In genomic region chr7:30596721-30597120, GRCh38 we compare ENCODE assay signal across 9 cellular contexts. TPM values are rescaled to one million over a fixed set of nuclear protein-coding genes. Genes with fewer than 3 reads are reported as not detected.
A peak's percentile ranks its signal among the peaks of the same experiment; 100 is the strongest.
DNase-seq lines count a peak whose midpoint lies in the region; ATAC-seq and TF ChIP-seq lines count a peak whose summit lies in the region.
"Had no signal": no experiment of that assay in that cellular context is flagged by ENCODE, and none has a peak within 500 bp of the region (broad histone marks: within the 10 kb centered on the region; RNA-seq: fewer than 3 reads in every experiment).

No MANE protein-coding gene starts in this region.

- WGBS in adrenal gland, 4 donors = 85 to 93% (median 89%) methylated on average over 3 of the region's 3 CpGs

- no peak for TF ChIP-seq CTCF in MM.1S (IDR thresholded peaks at IDR 0.05; ENCODE audit: low read length)
- no peak for TF ChIP-seq CTCF in coronary artery (IDR thresholded peaks at IDR 0.05)
- TF ChIP-seq CTCF in nephron (IDR thresholded peaks at IDR 0.05; ENCODE audit: unreplicated experiment in 3 of 3) = no peak
- no peak for TF ChIP-seq CTCF in adrenal gland (IDR thresholded peaks at IDR 0.05)

- H3K79me2 ChIP-seq in MM.1S (ENCODE audit: low read length) = peaks cover 87% of the 10 kb centered on the region

- peak; percentile 55 for DNase-seq in ELR (ENCODE audit: low read depth)
- no peak for DNase-seq in MM.1S
- no peak for DNase-seq in coronary artery (ENCODE audit: low spot score)
- DNase-seq in adrenal gland = no peak
- DNase-seq in effector CD4-positive, alpha-beta T cell = no peak
- no peak for DNase-seq in NCI-H2227 (lab: John Stamatoyannopoulos, UW; ENCODE audit: unreplicated experiment)
- DNase-seq: NCI-H1930 had no signal

- no peak for ATAC-seq in GM18502 (IDR thresholded peaks at IDR 0.05; ENCODE audit: poor library complexity, unreplicated experiment)

- no peaks in the 10 kb centered on the region for H3K9me3 Mint-ChIP-seq in nephron

- H2AFZ ChIP-seq in MM.1S (ENCODE audit: low read length) = no peak overlapping the region

- H3K27me3 ChIP-seq in MM.1S (replicated peaks; ENCODE audit: insufficient read depth, low read length) (no peaks in the 10 kb centered on the region), adrenal gland (no peaks in the 10 kb centered on the region)

- H3K4me2 ChIP-seq in MM.1S (ENCODE audit: low read depth, low read length) = peak overlapping the region; percentile 75

- H3K4me3 ChIP-seq in MM.1S (ENCODE audit: low read length) = peak overlapping the region; percentile 70
- peak overlapping the region; percentile 95 for H3K4me3 ChIP-seq in coronary artery
- H3K4me3 ChIP-seq in adrenal gland = peak overlapping the region in 1 of 4 donors; percentile 79

- peak overlapping the region; percentile 75 to 97 (median 83) for H3K27ac Mint-ChIP-seq in nephron

- H3K27me3 Mint-ChIP-seq in nephron (ENCODE audit: low read depth) = no peaks in the 10 kb centered on the region

- H3K4me1 ChIP-seq in MM.1S (ENCODE audit: low read length) (peaks cover 9% of the 10 kb centered on the region; the same call in 1 of the 2 replicates), adrenal gland (replicated peaks in 1 of 2) (peaks cover 0 to 45% of the 10 kb centered on the region in 2 donors)

- H3K27ac ChIP-seq in MM.1S (ENCODE audit: low read length) (no peak overlapping the region), coronary artery (no peak overlapping the region), adrenal gland (no peak overlapping the region)

- H3K9ac ChIP-seq in MM.1S (ENCODE audit: low read length) = peak overlapping the region; percentile 79; the same call in 1 of the 2 replicates

- H3K4me3 Mint-ChIP-seq in nephron = peak overlapping the region; percentile 96 to 99 (median 98)

- peaks cover 35% of the 10 kb centered on the region for H3K4me1 Mint-ChIP-seq in nephron

- no peaks in the 10 kb centered on the region for H3K9me3 ChIP-seq in MM.1S (replicated peaks; ENCODE audit: insufficient read depth, low read length)
- H3K9me3 ChIP-seq in adrenal gland (replicated peaks in 1 of 3) = no peaks in the 10 kb centered on the region

- peaks cover 33% of the 10 kb centered on the region for H3K36me3 Mint-ChIP-seq in nephron (ENCODE audit: low read depth)

- peaks cover 18% of the 10 kb centered on the region for H3F3A ChIP-seq in MM.1S (ENCODE audit: insufficient read depth, low read length)

- intact Hi-C loops in adrenal gland (cut with DNase I) = no loop called here

- TF ChIP-seq POLR2A in adrenal gland (IDR thresholded peaks at IDR 0.05) = no peak

- H4K20me1 ChIP-seq in MM.1S (ENCODE audit: insufficient read depth, low read length) = no peaks in the 10 kb centered on the region

- no peaks in the 10 kb centered on the region for H3K9me2 ChIP-seq in MM.1S (replicated peaks; ENCODE audit: insufficient read depth, low read length)

- H3K36me3 ChIP-seq in MM.1S (replicated peaks; ENCODE audit: insufficient read depth, low read length) (0 out of 2 replicates have a peak, but pooled peaks cover 5% of the 10 kb centered on the region), adrenal gland (replicated peaks in 1 of 2) (peaks cover 0 to 17% of the 10 kb centered on the region in 2 donors)

RNA-seq across cellular contexts. Expression of gene GARS1, which starts 2.0 kb away (rescaled TPM):
- total RNA-seq in adrenal gland = 100 to 1,000 TPM in 1 of 8 donors, 10 to 100 TPM in 7; 36.3 to 120 (median 69.4) TPM
- polyA plus RNA-seq in adrenal gland = 100 to 1,000 TPM in 1 of 3 donors, 10 to 100 TPM in 2; 54.1 to 188 (median 76.9) TPM
